13 cellular contexts compared by ENCODE assay signal in genomic region chr6:110589865-110590513, GRCh38.
DNase-seq lines count a peak whose midpoint lies in the region; ATAC-seq and TF ChIP-seq lines count a peak whose summit lies in the region.
"Had no signal": no experiment of that assay in that cellular context is flagged by ENCODE, and none has a peak within 500 bp of the region (broad histone marks: within the 10 kb centered on the region; RNA-seq: fewer than 3 reads in every experiment).

No MANE protein-coding gene starts in this region.

- CTCF ChIA-PET in activated CD8-positive, alpha-beta memory T cell treated with anti-CD3 and anti-CD28 coated beads, Interleukin-2, amount 10 ng/mL, durations not matched to agents 7 days and 5 days (lab: Charles Lee), result interaction anchor here (1.0 to 1.5 kb wide), 3 partner anchors 31 to 62 kb away, joined by 3 to 4 read pairs (median 4); no protein-coding TSS in a partner anchor
- CTCF ChIA-PET in WTC11 (lab: Charles Lee), result no interaction called here

- H3K27me3 ChIP-seq in suprapubic skin, result no peaks in the 10 kb centered on the region
- H3K27me3 ChIP-seq: dorsolateral prefrontal cortex had no signal

- peaks cover 23% of the 10 kb centered on the region for H3K4me1 Mint-ChIP-seq in activated CD8-positive, alpha-beta memory T cell treated with anti-CD3 and anti-CD28 coated beads, Interleukin-2, amount 10 ng/mL, durations not matched to agents 7 days and 5 days
- H3K4me1 Mint-ChIP-seq in stimulated activated effector memory CD8-positive, alpha-beta T cell treated with anti-CD3 and anti-CD28 coated beads, Interleukin-12 subunit alpha, Interleukin-12 subunit beta, amount 100 ng/mL, for 72 hours, result peaks cover 9% of the 10 kb centered on the region
- no peaks in the 10 kb centered on the region for H3K4me1 Mint-ChIP-seq in WTC11

- no peaks in the 10 kb centered on the region for H3K4me1 ChIP-seq in suprapubic skin
- H3K4me1 ChIP-seq: A549 had no signal

- no peaks in the 10 kb centered on the region for H3K9me3 ChIP-seq in suprapubic skin
- H3K9me3 ChIP-seq: A549 had no signal

- no peak for TF ChIP-seq POLR2A in suprapubic skin (IDR thresholded peaks at IDR 0.05)

- peaks cover 2% of the 10 kb centered on the region for H3K9me3 Mint-ChIP-seq in activated CD8-positive, alpha-beta memory T cell treated with anti-CD3 and anti-CD28 coated beads, Interleukin-2, amount 10 ng/mL, durations not matched to agents 7 days and 5 days (ENCODE audit: low read depth)
- peaks cover 2% of the 10 kb centered on the region for H3K9me3 Mint-ChIP-seq in stimulated activated effector memory CD8-positive, alpha-beta T cell treated with anti-CD3 and anti-CD28 coated beads, Interleukin-12 subunit alpha, Interleukin-12 subunit beta, amount 100 ng/mL, for 72 hours
- peaks cover 9% of the 10 kb centered on the region for H3K9me3 Mint-ChIP-seq in WTC11

- no peaks in the 10 kb centered on the region for H3K36me3 ChIP-seq in suprapubic skin

- no peak overlapping the region for H3K4me3 ChIP-seq in suprapubic skin
- H3K4me3 ChIP-seq: A549, dorsolateral prefrontal cortex had no signal

- no peak for ATAC-seq in activated CD8-positive, alpha-beta memory T cell treated with anti-CD3 and anti-CD28 coated beads, Interleukin-2, amount 10 ng/mL, durations not matched to agents 7 days and 5 days
- ATAC-seq in GM21619 (IDR thresholded peaks at IDR 0.05; ENCODE audit: unreplicated experiment) (peak; percentile 93), HG03280 (IDR thresholded peaks at IDR 0.05; ENCODE audit: unreplicated experiment) (peak; percentile 90), WTC11 (no peak)
- peak; percentile 34 for ATAC-seq in stimulated activated effector memory CD8-positive, alpha-beta T cell treated with anti-CD3 and anti-CD28 coated beads, Interleukin-12 subunit alpha, Interleukin-12 subunit beta, amount 100 ng/mL, for 72 hours
- ATAC-seq: A549 had no signal

- H3K27ac ChIP-seq in suprapubic skin, result no peak overlapping the region
- H3K27ac ChIP-seq: A549, dorsolateral prefrontal cortex had no signal

- peak overlapping the region; percentile 19 for H3K27ac Mint-ChIP-seq in activated CD8-positive, alpha-beta memory T cell treated with anti-CD3 and anti-CD28 coated beads, Interleukin-2, amount 10 ng/mL, durations not matched to agents 7 days and 5 days
- H3K27ac Mint-ChIP-seq in stimulated activated effector memory CD8-positive, alpha-beta T cell treated with anti-CD3 and anti-CD28 coated beads, Interleukin-12 subunit alpha, Interleukin-12 subunit beta, amount 100 ng/mL, for 72 hours, result peak overlapping the region; percentile 46
- no peak overlapping the region for H3K27ac Mint-ChIP-seq in WTC11
- H3K27ac Mint-ChIP-seq: nephron progenitor cell had no signal

- TF ChIP-seq EP300 in suprapubic skin (IDR thresholded peaks at IDR 0.05), result no peak

- DNase-seq in activated CD8-positive, alpha-beta memory T cell treated with anti-CD3 and anti-CD28 coated beads, Interleukin-2, amount 10 ng/mL, durations not matched to agents 7 days and 5 days, result no peak
- no peak for DNase-seq in activated CD8-positive, alpha-beta memory T cell treated with anti-CD3 and anti-CD28 coated beads, Interleukin-2, amount 50 U/mL, for 48 hours
- DNase-seq in stimulated activated effector memory CD8-positive, alpha-beta T cell treated with anti-CD3 and anti-CD28 coated beads, Interleukin-12 subunit alpha, Interleukin-12 subunit beta, amount 100 ng/mL, for 72 hours (ENCODE audit: low spot score in 2 of 2), result no peak
- DNase-seq in suprapubic skin (ENCODE audit: low spot score in 2 of 2) (no peak), WTC11 (ENCODE audit: low spot score) (no peak), GDM1 (lab: John Stamatoyannopoulos, UW) (no peak)
- DNase-seq: dorsolateral prefrontal cortex; NCI-H446; nephron progenitor cell; stimulated activated CD4-positive, alpha-beta T cell treated with anti-CD3 and anti-CD28 coated beads, Interleukin-4, amount 100 ng/mL, for 1 hour had no signal

- H3K27me3 Mint-ChIP-seq in activated CD8-positive, alpha-beta memory T cell treated with anti-CD3 and anti-CD28 coated beads, Interleukin-2, amount 10 ng/mL, durations not matched to agents 7 days and 5 days, result no peaks in the 10 kb centered on the region
- no peaks in the 10 kb centered on the region for H3K27me3 Mint-ChIP-seq in WTC11 (ENCODE audit: low read depth)

- TF ChIP-seq CTCF in suprapubic skin (IDR thresholded peaks at IDR 0.05), result no peak
- no peak for TF ChIP-seq CTCF in WTC11 (IDR thresholded peaks at IDR 0.05)

- WGBS in suprapubic skin, result 77% methylated on average over 6 of the region's 6 CpGs

- POLR2A ChIA-PET in WTC11 (lab: Charles Lee), result no interaction called here

- peaks cover 5% of the 10 kb centered on the region for H3K36me3 Mint-ChIP-seq in activated CD8-positive, alpha-beta memory T cell treated with anti-CD3 and anti-CD28 coated beads, Interleukin-2, amount 10 ng/mL, durations not matched to agents 7 days and 5 days
- no peaks in the 10 kb centered on the region for H3K36me3 Mint-ChIP-seq in stimulated activated effector memory CD8-positive, alpha-beta T cell treated with anti-CD3 and anti-CD28 coated beads, Interleukin-12 subunit alpha, Interleukin-12 subunit beta, amount 100 ng/mL, for 72 hours
- no peaks in the 10 kb centered on the region for H3K36me3 Mint-ChIP-seq in WTC11

- H3K4me3 Mint-ChIP-seq in activated CD8-positive, alpha-beta memory T cell treated with anti-CD3 and anti-CD28 coated beads, Interleukin-2, amount 10 ng/mL, durations not matched to agents 7 days and 5 days, result no peak overlapping the region
- H3K4me3 Mint-ChIP-seq in stimulated activated effector memory CD8-positive, alpha-beta T cell treated with anti-CD3 and anti-CD28 coated beads, Interleukin-12 subunit alpha, Interleukin-12 subunit beta, amount 100 ng/mL, for 72 hours, result no peak overlapping the region
- no peak overlapping the region for H3K4me3 Mint-ChIP-seq in WTC11
- H3K4me3 Mint-ChIP-seq: nephron progenitor cell had no signal

TF ChIP-seq in WTC11, 78 proteins besides CTCF, POLR2A, EP300 and RAD21:
- TF ChIP-seq TCF7 (CRISPR knock-in tag; IDR thresholded peaks at IDR 0.05; ENCODE audit: low read depth) (no peak), ETV6 (CRISPR knock-in tag; IDR thresholded peaks at IDR 0.05) (no peak), CBFB (CRISPR knock-in tag; IDR thresholded peaks at IDR 0.05; ENCODE audit: low read depth) (no peak), JUN (CRISPR knock-in tag; IDR thresholded peaks at IDR 0.05) (no peak), AR (CRISPR knock-in tag; IDR thresholded peaks at IDR 0.05) (no peak), SP1 (CRISPR knock-in tag; conservative IDR thresholded peaks at IDR 0.05) (no peak), HMGA2 (CRISPR knock-in tag; IDR thresholded peaks at IDR 0.05) (no peak)
- TF ChIP-seq, protein P1, sequence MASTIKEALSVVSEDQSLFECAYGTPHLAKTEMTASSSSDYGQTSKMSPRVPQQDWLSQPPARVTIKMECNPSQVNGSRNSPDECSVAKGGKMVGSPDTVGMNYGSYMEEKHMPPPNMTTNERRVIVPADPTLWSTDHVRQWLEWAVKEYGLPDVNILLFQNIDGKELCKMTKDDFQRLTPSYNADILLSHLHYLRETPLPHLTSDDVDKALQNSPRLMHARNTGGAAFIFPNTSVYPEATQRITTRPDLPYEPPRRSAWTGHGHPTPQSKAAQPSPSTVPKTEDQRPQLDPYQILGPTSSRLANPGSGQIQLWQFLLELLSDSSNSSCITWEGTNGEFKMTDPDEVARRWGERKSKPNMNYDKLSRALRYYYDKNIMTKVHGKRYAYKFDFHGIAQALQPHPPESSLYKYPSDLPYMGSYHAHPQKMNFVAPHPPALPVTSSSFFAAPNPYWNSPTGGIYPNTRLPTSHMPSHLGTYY (CRISPR knock-in tag; IDR thresholded peaks at IDR 0.05), result no peak

Comparison
In these comparisons a context has a peak if more than half of its experiments do, and no peak if none do; other contexts are left out.
1. ATAC-seq: peak in GM21619 (single experiment), HG03280 (single experiment) and stimulated activated effector memory CD8-positive, alpha-beta T cell treated with anti-CD3 and anti-CD28 coated beads, Interleukin-12 subunit alpha, Interleukin-12 subunit beta, amount 100 ng/mL, for 72 hours (single experiment); none in activated CD8-positive, alpha-beta memory T cell treated with anti-CD3 and anti-CD28 coated beads, Interleukin-2, amount 10 ng/mL, durations not matched to agents 7 days and 5 days (single experiment) and WTC11 (single experiment).